8 cellular contexts compared by ENCODE assay signal in genomic region chr11:57530596-57531507, GRCh38. TPM values are rescaled to one million over a fixed set of nuclear protein-coding genes. Genes with fewer than 3 reads are reported as not detected.
DNase-seq lines count a peak whose midpoint lies in the region; ATAC-seq and TF ChIP-seq lines count a peak whose summit lies in the region.

Gene TIMM10, minus strand, starts transcription at chr11:57530754. Its CDS starts 565 bp downstream, at chr11:57530189.

- in situ Hi-C loops in GM18951 (cut with MboI; ENCODE audit: low sequenced_read_pairs, unreplicated experiment): no loop called here

- POLR2A ChIA-PET in activated B cell treated with CpG ODN at 0.5 μM for 24 hours (lab: Charles Lee): interaction anchor here (0.5 to 2.2 kb wide), 15 partner anchors 16 to 995 kb away, joined by 3 to 16 read pairs (median 4); partner anchors contain the start of genes MED19, SSRP1, TMX2 and TNKS1BP1

- H2AFZ ChIP-seq in smooth muscle cell (ENCODE audit: low read depth): peak within 1 kb of the TSS; percentile 90

- H3K9me3 ChIP-seq in smooth muscle cell (replicated peaks; ENCODE audit: low read depth): no peaks in the 10 kb centered on the region

- H3K9me3 Mint-ChIP-seq in activated B cell treated with CpG ODN at 0.5 μM for 24 hours: no peaks in the 10 kb centered on the region

- H3K27me3 Mint-ChIP-seq in activated B cell treated with CpG ODN at 0.5 μM for 24 hours: no peaks in the 10 kb centered on the region

- TF ChIP-seq POLR2A in GM18951 (IDR thresholded peaks at IDR 0.05; ENCODE audit: extremely low read depth, insufficient read depth, insufficient read length): peak; percentile 72

- TF ChIP-seq CTCF in activated B cell treated with CpG ODN at 0.5 μM for 24 hours (IDR thresholded peaks at IDR 0.05) (no peak), smooth muscle cell (IDR thresholded peaks at IDR 0.05; ENCODE audit: borderline replicate concordance, insufficient read depth, poor library complexity, severe bottlenecking) (no peak)

- H3K4me3 Mint-ChIP-seq in activated B cell treated with CpG ODN at 0.5 μM for 24 hours: peak within 1 kb of the TSS; percentile 94

- intact Hi-C loops in activated B cell treated with CpG ODN at 0.5 μM for 24 hours (cut with micrococcal nuclease): loop anchor here (1.0 kb wide), 11 partner anchors 16 to 210 kb away; partner anchors contain the start of genes CLP1, MED19, SELENOH and SLC43A1

- CTCF ChIA-PET in activated B cell treated with CpG ODN at 0.5 μM for 24 hours (lab: Charles Lee): interaction anchor here (1.2 to 9.7 kb wide), 6 partner anchors 37 to 184 kb away, joined by 4 to 224 read pairs (median 18); partner anchors contain the start of genes RTN4RL2 and UBE2L6

- WGBS in smooth muscle cell (ENCODE audit: low lambda C conversion rate): under 1% methylated on average over 49 of the region's 49 CpGs

- H3K4me3 ChIP-seq in smooth muscle cell: peak within 1 kb of the TSS; percentile 68

- H3K79me2 ChIP-seq in smooth muscle cell (ENCODE audit: low read depth): peaks cover 9% of the 10 kb centered on the region

- ATAC-seq in HG03196 (IDR thresholded peaks at IDR 0.05; ENCODE audit: unreplicated experiment) (peak; percentile 99), activated B cell treated with CpG ODN at 0.5 μM for 24 hours (ENCODE audit: low read depth) (peak; percentile 96)

- peaks cover 31% of the 10 kb centered on the region for H3K36me3 Mint-ChIP-seq in activated B cell treated with CpG ODN at 0.5 μM for 24 hours (ENCODE audit: low read depth)

- peaks cover 7% of the 10 kb centered on the region for H3K4me1 ChIP-seq in smooth muscle cell (ENCODE audit: low read depth)

- peaks cover 25% of the 10 kb centered on the region for H3K4me1 Mint-ChIP-seq in activated B cell treated with CpG ODN at 0.5 μM for 24 hours

- peak within 1 kb of the TSS; percentile 86 for H3K4me2 ChIP-seq in smooth muscle cell

- H3K36me3 ChIP-seq in smooth muscle cell (ENCODE audit: low read depth): no peaks in the 10 kb centered on the region

- no peaks in the 10 kb centered on the region for H3K27me3 ChIP-seq in smooth muscle cell (ENCODE audit: low read depth)

- H3K27ac Mint-ChIP-seq in activated B cell treated with CpG ODN at 0.5 μM for 24 hours: peak within 1 kb of the TSS; percentile 90

- no peaks in the 10 kb centered on the region for H3F3A ChIP-seq in smooth muscle cell (ENCODE audit: low read depth)

- no peaks in the 10 kb centered on the region for H4K20me1 ChIP-seq in smooth muscle cell (ENCODE audit: low read depth)

- H3K27ac ChIP-seq in caudate nucleus (ENCODE audit: low read depth, low read length) (peak within 1 kb of the TSS; percentile 58), smooth muscle cell (ENCODE audit: low read depth) (peak within 1 kb of the TSS; percentile 14)

- DNase-seq in AG08395 (ENCODE audit: low spot score): peak; percentile 95
- DNase-seq in NCI-H345 (lab: John Stamatoyannopoulos, UW): peak; percentile 99
- peak; percentile 77 for DNase-seq in activated B cell treated with CpG ODN at 0.5 μM for 24 hours
- DNase-seq in caudate nucleus (lab: John Stamatoyannopoulos, UW): peak; percentile 58 to 99 (median 94)
- peak; percentile 97 for DNase-seq in iPS-NIHi7 (ENCODE audit: extremely low spot score)
- DNase-seq in smooth muscle cell (lab: John Stamatoyannopoulos, UW; ENCODE audit: unreplicated experiment): peak; percentile 64

- H3K9ac ChIP-seq in smooth muscle cell (ENCODE audit: low read depth): peak within 1 kb of the TSS; percentile 54

RNA-seq across cellular contexts. Expression of gene TIMM10, which starts in this region (rescaled TPM):
- 100 and 108 TPM in 2 replicates for total RNA-seq in activated B cell treated with CpG ODN at 0.5 μM for 24 hours
- 31.1 and 34.2 TPM in 2 replicates for total RNA-seq in smooth muscle cell
- polyA plus RNA-seq in smooth muscle cell: 108 and 110 TPM in 2 replicates

Comparison
In these comparisons a context has a peak if more than half of its experiments do, and no peak if none do; other contexts are left out.
1. Peak in every context shown above with its lines: DNase-seq, ATAC-seq, H3K4me3 ChIP-seq and H3K27ac ChIP-seq.